19 cellular contexts compared by ENCODE assay signal in the genomic region with DNA sequence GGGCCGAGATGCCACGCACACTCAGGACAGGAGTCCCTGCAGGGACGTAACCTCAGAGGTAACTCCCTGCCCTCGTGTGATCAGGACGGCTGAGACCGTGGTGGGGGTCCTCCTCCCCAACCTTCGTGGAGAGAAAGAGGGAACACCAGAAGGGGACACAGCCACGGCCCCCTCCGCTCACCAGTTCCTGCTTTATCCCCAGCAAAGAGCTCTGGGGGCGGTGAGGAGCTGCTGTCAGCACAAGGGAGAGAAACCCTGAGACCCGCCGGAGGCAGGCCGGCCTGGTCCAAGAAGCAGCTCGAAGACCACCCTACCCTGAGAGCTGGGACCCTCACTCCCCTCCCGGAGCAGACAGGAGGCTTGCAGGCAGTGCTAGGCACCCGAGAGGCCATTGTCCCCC. TPM values are rescaled to one million over a fixed set of nuclear protein-coding genes. Genes with fewer than 3 reads are reported as not detected.
DNase-seq lines count a peak whose midpoint lies in the region; ATAC-seq, FAIRE-seq and TF ChIP-seq lines count a peak whose summit lies in the region.
"Had no signal": no experiment of that assay in that cellular context is flagged by ENCODE, and none has a peak within 500 bp of the region (broad histone marks: within the 10 kb centered on the region; RNA-seq: fewer than 3 reads in every experiment).

No MANE protein-coding gene starts in this region.

- WGBS in testis, 2 donors: 74 to 94% methylated on average over 13 to 16 of the region's 16 CpGs

- H3K4me3 ChIP-seq in kidney (ENCODE audit: low read length in 2 of 2) (no peak overlapping the region), testis (no peak overlapping the region)
- H3K4me3 ChIP-seq: GM12878, GM23248 had no signal

- no peaks in the 10 kb centered on the region for H3K9me3 ChIP-seq in kidney (ENCODE audit: control insufficient read depth in 1 of 2, low read length in 2 of 2)
- no peaks in the 10 kb centered on the region for H3K9me3 ChIP-seq in testis

- H3K4me1 ChIP-seq in kidney (ENCODE audit: control insufficient read depth in 1 of 2, insufficient read depth in 1 of 2, low read depth in 1 of 2, low read length in 2 of 2) (peaks cover 0 to 16% of the 10 kb centered on the region in 2 donors), testis (peaks cover 34% of the 10 kb centered on the region)

- intact Hi-C loops in kidney (cut with DNase I): no loop called here
- intact Hi-C loops in testis (cut with DNase I; ENCODE audit: low total_unique reads): no loop called here
- intact Hi-C loops in posterior vena cava (cut with DNase I): no loop called here

- FAIRE-seq in kidney (lab: Jason Lieb, UNC): no peak
- FAIRE-seq: GM12878, GM18507, GM19239, HepG2, HTR-8/SVneo had no signal

- ATAC-seq in GM18517 (IDR thresholded peaks at IDR 0.05; ENCODE audit: unreplicated experiment) (no peak), GM21423 (IDR thresholded peaks at IDR 0.05; ENCODE audit: unreplicated experiment) (no peak)
- ATAC-seq: GM12878, HepG2 had no signal

- no peaks in the 10 kb centered on the region for H3K27me3 ChIP-seq in testis

- no peak overlapping the region for H3K9ac ChIP-seq in kidney (ENCODE audit: low read length in 2 of 2)
- H3K9ac ChIP-seq: GM23248 had no signal

- peaks cover 2 to 6% of the 10 kb centered on the region in 2 donors for H3K36me3 ChIP-seq in kidney (ENCODE audit: control insufficient read depth in 1 of 2, insufficient read depth in 2 of 2, low read length in 2 of 2)
- H3K36me3 ChIP-seq in testis (ENCODE audit: low read depth, missing control alignments): no peaks in the 10 kb centered on the region

- DNase-seq in D341Med (ENCODE audit: low spot score): peak; percentile 14
- peak; percentile 64 for DNase-seq in kidney
- DNase-seq in testis: no peak
- DNase-seq in posterior vena cava (ENCODE audit: low spot score): no peak
- DNase-seq: ACHN; C1 segment of cervical spinal cord; Calu3; CD4-positive, alpha-beta T cell; DMS79; GM23248; H7 had no signal

- TF ChIP-seq CTCF in kidney (IDR thresholded peaks at IDR 0.05; ENCODE audit: borderline replicate concordance, extremely low read depth, insufficient read depth): no peak
- no peak for TF ChIP-seq CTCF in testis (IDR thresholded peaks at IDR 0.05)

- no peak for TF ChIP-seq POLR2A in testis (IDR thresholded peaks at IDR 0.05)

- peak overlapping the region; percentile 8 for H3K27ac ChIP-seq in angular gyrus (ENCODE audit: low read depth, low read length)
- no peak overlapping the region for H3K27ac ChIP-seq in kidney (ENCODE audit: low read depth in 2 of 2, low read length in 2 of 2)
- peak overlapping the region; percentile 26 to 55 for H3K27ac ChIP-seq in testis
- H3K27ac ChIP-seq: GM23248 had no signal

RNA-seq across cellular contexts. Expression of a gene that starts 44.4 kb away (rescaled TPM):
- 154 TPM for total RNA-seq in kidney
- 171 TPM for polyA plus RNA-seq in kidney (ENCODE audit: insufficient read depth, low read depth, low replicate concordance)
- 100 to 1,000 TPM; 123 to 141 TPM for total RNA-seq in testis
- polyA plus RNA-seq in testis (ENCODE audit: insufficient read depth, low read depth, low replicate concordance): 64.4 TPM
- total RNA-seq in posterior vena cava: 100 to 1,000 TPM in 1 of 2 donors, 10 to 100 TPM in 1; 54.0 to 112 TPM

RNA-seq across cellular contexts. Expression of a gene that starts 47.1 kb away (rescaled TPM):
- total RNA-seq in kidney: 24.0 TPM
- polyA plus RNA-seq in kidney (ENCODE audit: insufficient read depth, low read depth, low replicate concordance): 4.5 TPM
- total RNA-seq in testis: 10 to 100 TPM; 12.5 to 15.4 TPM
- polyA plus RNA-seq in testis (ENCODE audit: insufficient read depth, low read depth, low replicate concordance): 5.2 TPM
- total RNA-seq in posterior vena cava: 10 to 100 TPM in 1 of 2 donors, 1 to 10 TPM in 1; 6.8 to 11.9 TPM

RNA-seq across cellular contexts. Expression of a gene that starts 47.5 kb away (rescaled TPM):
- total RNA-seq in kidney (12.1 TPM), testis (10 to 100 TPM; 41.4 to 47.4 TPM), posterior vena cava (1 to 10 TPM; 4.2 to 4.9 TPM)
- polyA plus RNA-seq in kidney (ENCODE audit: insufficient read depth, low read depth, low replicate concordance) (114 TPM), testis (ENCODE audit: insufficient read depth, low read depth, low replicate concordance) (5.6 TPM)

Comparison
In these comparisons a context has a peak if more than half of its experiments do, and no peak if none do; other contexts are left out.
1. DNase-seq: peak in D341Med (single experiment) and kidney (single experiment); none in testis (single experiment) and posterior vena cava (single experiment).
2. H3K27ac ChIP-seq: peak in angular gyrus (single experiment) and testis (2 of 2); none in kidney (0 of 2).